In genomic region chrX:115561605-115562491, GRCh38 we compare ENCODE assay signal across 8 cellular contexts. TPM values are rescaled to one million over a fixed set of nuclear protein-coding genes. Genes with fewer than 3 reads are reported as not detected.
DNase-seq lines count a peak whose midpoint lies in the region; ATAC-seq and TF ChIP-seq lines count a peak whose summit lies in the region.

No MANE protein-coding gene starts in this region.

- H3K4ac ChIP-seq in H9 (ENCODE audit: low read depth, low read length), result no peak overlapping the region

- no CpG with 5 or more reads among the region's 56 CpGs for WGBS in H9 (ENCODE audit: extremely low coverage, insufficient read length, low lambda C conversion rate)

- peaks cover 7% of the 10 kb centered on the region for H3K23me2 ChIP-seq in H9 (ENCODE audit: insufficient read length, low read depth, low read length, poor library complexity, severe bottlenecking)

- no peak overlapping the region for H2AK5ac ChIP-seq in H9 (ENCODE audit: insufficient read length, low read length)

- H3K9ac ChIP-seq in H9 (ENCODE audit: extremely low read depth, insufficient read length, low read length), result peak overlapping the region; percentile 95

- peak overlapping the region; percentile 99 for H3K4me2 ChIP-seq in H9 (ENCODE audit: insufficient read depth, insufficient read length, low read length)

- H3K4me1 Mint-ChIP-seq in H9, result peaks cover 40% of the 10 kb centered on the region in 2 experiments

- no peak overlapping the region for H2AFZ ChIP-seq in H9 (ENCODE audit: low read length)

- no peak overlapping the region for H2BK20ac ChIP-seq in H9 (ENCODE audit: low read depth, low read length, poor library complexity, severe bottlenecking)

- peaks cover 0 to 21% (median 17%) of the 10 kb centered on the region in 3 experiments; a peak in 5 of 7 replicates for H3K36me3 Mint-ChIP-seq in H9 (ENCODE audit: insufficient read depth in 1 of 3, low read depth in 3 of 3)

- peak overlapping the region; percentile 73 for H3K18ac ChIP-seq in H9 (ENCODE audit: insufficient read length, low read depth, low read length)

- DNase-seq in DMS79 (lab: John Stamatoyannopoulos, UW), result peak; percentile 75
- peak; percentile 58 for DNase-seq in H9
- DNase-seq in NCI-H2107 (lab: John Stamatoyannopoulos, UW), result peak; percentile 23
- no peak for DNase-seq in ascending aorta (ENCODE audit: low spot score in 2 of 2)
- DNase-seq in sciatic nerve (ENCODE audit: low spot score), result peak; percentile 73
- no peak for DNase-seq in NCI-H2171 treated with DMSO at 0.1 percent for 48 hours (lab: John Stamatoyannopoulos, UW)
- DNase-seq in COR-L47 (lab: John Stamatoyannopoulos, UW), result no peak

- H3K23ac ChIP-seq in H9 (ENCODE audit: insufficient read length, low read depth, low read length), result no peak overlapping the region

- H4K91ac ChIP-seq in H9 (ENCODE audit: insufficient read length, low read depth, low read length), result peak overlapping the region; percentile 11

- no peak overlapping the region for H2BK120ac ChIP-seq in H9 (ENCODE audit: low read depth, low read length, poor library complexity, severe bottlenecking)

- peak overlapping the region; percentile 86 for H3K14ac ChIP-seq in H9 (ENCODE audit: insufficient read depth, low read length)

- peak overlapping the region; percentile 58 for H3K56ac ChIP-seq in H9 (ENCODE audit: insufficient read length, low read depth, low read length)

- H4K8ac ChIP-seq in H9 (replicated peaks; ENCODE audit: insufficient read length, low read depth, low read length), result no peak overlapping the region

- H3K79me2 ChIP-seq in H9 (ENCODE audit: insufficient read depth, low read length), result peaks cover 23% of the 10 kb centered on the region; the same call in 1 of the 2 replicates

- intact Hi-C loops in ascending aorta (cut with DNase I) (loop anchor here (2.0 to 10.0 kb wide), 4 partner anchors 81 to 327 kb away; partner anchors contain the start of gene LRCH2), sciatic nerve (cut with DNase I) (no loop called here)

- H3K4me3 Mint-ChIP-seq in H9, result peak overlapping the region; percentile 99

- H2BK5ac ChIP-seq in H9 (ENCODE audit: insufficient read length, low read length), result no peak overlapping the region

- peak; percentile 80 for ATAC-seq in sciatic nerve

- H2BK15ac ChIP-seq in H9 (ENCODE audit: low read depth, low read length), result no peak overlapping the region

- H3K9me3 ChIP-seq in H9 (ENCODE audit: control insufficient read depth, low read depth, low read length) (no peaks in the 10 kb centered on the region), ascending aorta (no peaks in the 10 kb centered on the region)

- H3K79me1 ChIP-seq in H9 (ENCODE audit: insufficient read depth, low read depth, low read length, poor library complexity, severe bottlenecking), result no peaks in the 10 kb centered on the region

- no peak overlapping the region for H3T11ph ChIP-seq in H9 (ENCODE audit: low read length)

- H3K27me3 Mint-ChIP-seq in H9 (ENCODE audit: low read depth), result no peaks in the 10 kb centered on the region

- H3K4me1 ChIP-seq in H9 (ENCODE audit: insufficient read depth, low read length), result peaks cover 2% of the 10 kb centered on the region; the same call in 1 of the 2 replicates
- H3K4me1 ChIP-seq in ascending aorta, result no peaks in the 10 kb centered on the region

- peak overlapping the region; percentile 64 to 74 for H3K4me3 ChIP-seq in ascending aorta
- peak overlapping the region; percentile 83 for H3K4me3 ChIP-seq in iPS-11a (ENCODE audit: low read depth, low read length)

- peak overlapping the region; percentile 59 for H4K5ac ChIP-seq in H9 (ENCODE audit: insufficient read length, low read depth, low read length)

- H3K27ac ChIP-seq in H9 (ENCODE audit: insufficient read length, low read depth, low read length) (no peak overlapping the region), ascending aorta (peak overlapping the region; percentile 87 to 92)

- no peak overlapping the region for H2BK12ac ChIP-seq in H9 (ENCODE audit: insufficient read length, low read depth, low read length)

- no peaks in the 10 kb centered on the region for H3K9me3 Mint-ChIP-seq in H9

- H4K20me1 ChIP-seq in H9 (ENCODE audit: control insufficient read depth, insufficient read depth, insufficient read length), result no peaks in the 10 kb centered on the region

- peak overlapping the region; percentile 95 to 100 (median 98) for H3K27ac Mint-ChIP-seq in H9

- no peaks in the 10 kb centered on the region for H3K27me3 ChIP-seq in H9 (ENCODE audit: insufficient read depth, low read length)
- H3K27me3 ChIP-seq in ascending aorta, result peaks cover 5% of the 10 kb centered on the region

- no peaks in the 10 kb centered on the region for H3K36me3 ChIP-seq in ascending aorta

- no peak for TF ChIP-seq CTCF in H9 (conservative IDR thresholded peaks at IDR 0.05)
- no peak for TF ChIP-seq CTCF in ascending aorta (IDR thresholded peaks at IDR 0.05)

RNA-seq across cellular contexts. Expression of gene PLS3, which starts 0.9 kb away (rescaled TPM):
- total RNA-seq in H9 (2021), result 315 TPM in 2 replicates
- total RNA-seq in ascending aorta, result 155 TPM
- total RNA-seq in sciatic nerve, result 127 TPM

Comparison
In these comparisons a context has a peak if more than half of its experiments do, and no peak if none do; other contexts are left out.
1. DNase-seq: peak in DMS79 (single experiment), H9 (single experiment), NCI-H2107 (single experiment) and sciatic nerve (single experiment); none in ascending aorta (0 of 2), NCI-H2171 treated with DMSO at 0.1 percent for 48 hours (single experiment) and COR-L47 (single experiment).